Comparison of ENCODE assay signal across 21 cellular contexts in the genomic region with DNA sequence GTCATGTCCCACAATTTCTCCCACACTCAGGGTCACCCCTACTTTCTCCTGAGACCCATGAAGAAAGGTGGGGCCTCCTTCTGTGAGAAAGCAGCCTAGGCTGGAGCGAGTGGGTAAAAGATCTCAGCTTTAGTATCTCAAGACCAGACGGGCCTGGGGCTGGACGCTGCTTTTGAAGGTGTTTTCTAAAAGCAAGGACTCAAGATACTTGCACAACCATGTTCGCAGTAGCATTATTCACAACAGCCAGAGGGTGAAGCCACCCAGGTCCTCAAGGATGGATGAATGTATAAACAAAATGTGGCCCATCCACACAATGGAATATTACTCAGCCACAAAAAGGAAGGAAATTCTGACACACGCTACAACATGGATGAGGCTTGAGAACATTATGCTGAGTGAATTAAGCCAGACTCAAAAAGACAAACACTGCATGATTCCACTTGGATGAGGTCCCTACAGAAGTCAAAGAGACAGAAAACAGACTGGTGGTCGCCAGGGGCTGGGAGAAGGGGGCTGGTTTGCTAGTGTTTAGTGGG. TPM values are rescaled to one million over a fixed set of nuclear protein-coding genes. Genes with fewer than 3 reads are reported as not detected.
DNase-seq lines count a peak whose midpoint lies in the region; ATAC-seq, FAIRE-seq and TF ChIP-seq lines count a peak whose summit lies in the region.
"Had no signal": no experiment of that assay in that cellular context is flagged by ENCODE, and none has a peak within 500 bp of the region (broad histone marks: within the 10 kb centered on the region; RNA-seq: fewer than 3 reads in every experiment).

No MANE protein-coding gene starts in this region.

- no peak overlapping the region for H3K9ac ChIP-seq in adipocyte (ENCODE audit: low read length)
- no peak overlapping the region for H3K9ac ChIP-seq in smooth muscle cell (ENCODE audit: low read depth)
- H3K9ac ChIP-seq: KMS-11, neural progenitor cell had no signal

- H3K4me3 ChIP-seq in GM23338 (no peak overlapping the region), adipocyte (ENCODE audit: low read length) (peak overlapping the region; percentile 75), right lobe of liver (no peak overlapping the region), smooth muscle cell (no peak overlapping the region)
- H3K4me3 ChIP-seq: HAP-1, neural progenitor cell, uterus had no signal

- peaks cover 58% of the 10 kb centered on the region for H3K36me3 Mint-ChIP-seq in GM23338 (ENCODE audit: low read depth)
- H3K36me3 Mint-ChIP-seq: neural progenitor cell had no signal

- WGBS in right lobe of liver (ENCODE audit: insufficient coverage, low coverage, low lambda C conversion rate, missing lambda C conversion rate): 84% methylated on average over 3 of the region's 6 CpGs
- WGBS in smooth muscle cell (ENCODE audit: low lambda C conversion rate): 95% methylated on average over 6 of the region's 6 CpGs

- H3K4me2 ChIP-seq in GM23338 (no peak overlapping the region), smooth muscle cell (peak overlapping the region; percentile 70)
- H3K4me2 ChIP-seq: KMS-11, neural progenitor cell had no signal

- 0 out of 2 replicates have a peak, but pooled peaks cover 5% of the 10 kb centered on the region for H3K36me3 ChIP-seq in GM23338 (ENCODE audit: insufficient read depth)
- no peaks in the 10 kb centered on the region for H3K36me3 ChIP-seq in adipocyte (ENCODE audit: control insufficient read depth, insufficient read depth, low read length, severe bottlenecking)
- peaks cover 0 to 11% (median 5%) of the 10 kb centered on the region in 4 donors for H3K36me3 ChIP-seq in right lobe of liver
- no peaks in the 10 kb centered on the region for H3K36me3 ChIP-seq in smooth muscle cell (ENCODE audit: low read depth)
- H3K36me3 ChIP-seq: ascending aorta, HAP-1, neural progenitor cell, uterus had no signal

- peaks cover 54% of the 10 kb centered on the region for H3K4me1 ChIP-seq in GM23338 (ENCODE audit: insufficient read depth)
- peaks cover 14% of the 10 kb centered on the region for H3K4me1 ChIP-seq in adipocyte (ENCODE audit: control insufficient read depth, insufficient read depth, low read length)
- H3K4me1 ChIP-seq in right lobe of liver: peaks cover 0 to 12% (median 3%) of the 10 kb centered on the region in 4 donors
- peaks cover 12% of the 10 kb centered on the region for H3K4me1 ChIP-seq in smooth muscle cell (ENCODE audit: low read depth)
- H3K4me1 ChIP-seq: ascending aorta, Caco-2, HAP-1, uterus had no signal

- H3F3A ChIP-seq in GM23338 (replicated peaks; ENCODE audit: low read depth): 0 out of 2 replicates have a peak, but pooled peaks cover 9% of the 10 kb centered on the region
- no peaks in the 10 kb centered on the region for H3F3A ChIP-seq in smooth muscle cell (ENCODE audit: low read depth)

- no peak overlapping the region for H3K4me3 Mint-ChIP-seq in GM23338
- H3K4me3 Mint-ChIP-seq: activated CD4-positive, alpha-beta T cell treated with anti-CD3 and anti-CD28 coated beads, Interleukin-2, amount 10 ng/mL, durations not matched to agents 24 days and 14 days had no signal

- peaks cover 66% of the 10 kb centered on the region for H3K4me1 Mint-ChIP-seq in GM23338

- H3K79me2 ChIP-seq in GM23338 (replicated peaks; ENCODE audit: insufficient read depth) (peaks cover 85% of the 10 kb centered on the region), smooth muscle cell (ENCODE audit: low read depth) (no peaks in the 10 kb centered on the region)

- ATAC-seq in GM23338 (no peak), right lobe of liver (no peak), GM21526 (IDR thresholded peaks at IDR 0.05; ENCODE audit: low FRiP score, unreplicated experiment) (no peak)

- H3K9me3 Mint-ChIP-seq in GM23338: no peaks in the 10 kb centered on the region; the same call in 2 of the 3 replicates
- H3K9me3 Mint-ChIP-seq: activated CD4-positive, alpha-beta T cell treated with anti-CD3 and anti-CD28 coated beads, Interleukin-2, amount 10 ng/mL, durations not matched to agents 24 days and 14 days; neural progenitor cell had no signal

- H2AFZ ChIP-seq in GM23338 (no peak overlapping the region), smooth muscle cell (ENCODE audit: low read depth) (no peak overlapping the region)
- H2AFZ ChIP-seq: neural progenitor cell had no signal

- H3K9me2 ChIP-seq in GM23338 (ENCODE audit: insufficient read depth): no peaks in the 10 kb centered on the region

- no peak overlapping the region for H3K27ac Mint-ChIP-seq in GM23338
- H3K27ac Mint-ChIP-seq: activated CD4-positive, alpha-beta T cell treated with anti-CD3 and anti-CD28 coated beads, Interleukin-2, amount 10 ng/mL, durations not matched to agents 24 days and 14 days; neural progenitor cell had no signal

- TF ChIP-seq POLR2A in right lobe of liver (IDR thresholded peaks at IDR 0.05) (no peak), H54 (IDR thresholded peaks at IDR 0.05; ENCODE audit: low read depth, low read length) (no peak)

- TF ChIP-seq CTCF in GM23338 (conservative IDR thresholded peaks at IDR 0.05; ENCODE audit: low read depth in 2 of 2) (no peak), right lobe of liver (IDR thresholded peaks at IDR 0.05) (no peak), smooth muscle cell (IDR thresholded peaks at IDR 0.05; ENCODE audit: borderline replicate concordance, insufficient read depth, poor library complexity, severe bottlenecking) (no peak)

- peaks cover 20% of the 10 kb centered on the region for H3K27me3 Mint-ChIP-seq in GM23338 (ENCODE audit: insufficient read depth, low read depth, poor library complexity)

- H3K27ac ChIP-seq in GM23338 (ENCODE audit: low read depth) (peak overlapping the region; percentile 30), right lobe of liver (peak overlapping the region; percentile 48 to 92 (median 81)), smooth muscle cell (ENCODE audit: low read depth) (peak overlapping the region; percentile 75)
- H3K27ac ChIP-seq: ascending aorta, KMS-11, neural progenitor cell, uterus had no signal

- H4K20me1 ChIP-seq in GM23338 (replicated peaks; ENCODE audit: insufficient read depth) (peaks cover 25% of the 10 kb centered on the region), smooth muscle cell (ENCODE audit: low read depth) (no peaks in the 10 kb centered on the region)

- FAIRE-seq in H54 (lab: Jason Lieb, UNC): no peak
- FAIRE-seq: endometrium had no signal

- DNase-seq in GM23338 (ENCODE audit: low spot score) (no peak), adipocyte (ENCODE audit: low read depth) (no peak), right lobe of liver (peak in 1 of 3 donors; percentile 23), smooth muscle cell (lab: John Stamatoyannopoulos, UW; ENCODE audit: unreplicated experiment) (no peak), NCI-H524 treated with DMSO at 0.1 percent for 48 hours (lab: John Stamatoyannopoulos, UW) (no peak), H54 (ENCODE audit: insufficient read length, low spot score) (no peak), AG20443 (ENCODE audit: low spot score) (no peak)
- DNase-seq: activated CD4-positive, alpha-beta T cell treated with anti-CD3 and anti-CD28 coated beads, Interleukin-2, amount 10 ng/mL, durations not matched to agents 24 days and 14 days; activated naive CD4-positive, alpha-beta T cell treated with Interleukin-2 at 50 U/mL for 16 hours; NCI-H69; right cardiac atrium; stimulated activated CD4-positive, alpha-beta T cell treated with anti-CD3 and anti-CD28 coated beads, Interleukin-1b, Interleukin-23, amount 100 ng/mL, for 48 hours; stimulated activated naive CD8-positive, alpha-beta T cell treated with anti-CD3 and anti-CD28 coated beads, Interleukin-15, Interleukin-2, amounts not matched to agents 100 U/mL and 50 U/mL, for 24 hours; uterus had no signal

- H3K9me3 ChIP-seq in adipocyte (ENCODE audit: control insufficient read depth, low read length) (no peaks in the 10 kb centered on the region), right lobe of liver (no peaks in the 10 kb centered on the region), smooth muscle cell (replicated peaks; ENCODE audit: low read depth) (no peaks in the 10 kb centered on the region)
- H3K9me3 ChIP-seq: ascending aorta, Caco-2, HAP-1, uterus had no signal

- no peaks in the 10 kb centered on the region for H3K27me3 ChIP-seq in GM23338 (ENCODE audit: insufficient read depth)
- H3K27me3 ChIP-seq in adipocyte (replicated peaks; ENCODE audit: control insufficient read depth, insufficient read depth, low read length): no peaks in the 10 kb centered on the region
- H3K27me3 ChIP-seq in right lobe of liver: no peaks in the 10 kb centered on the region
- no peaks in the 10 kb centered on the region for H3K27me3 ChIP-seq in smooth muscle cell (ENCODE audit: low read depth)
- H3K27me3 ChIP-seq: ascending aorta, neural progenitor cell had no signal

- intact Hi-C loops in right lobe of liver (cut with DNase I): no loop called here

TF ChIP-seq in GM23338, 12 proteins besides CTCF, POLR2A, EP300 and RAD21 (continues in another document):
- TF ChIP-seq NANOG (IDR thresholded peaks at IDR 0.05; ENCODE audit: borderline replicate concordance): no peak
- TF ChIP-seq, protein P1, sequence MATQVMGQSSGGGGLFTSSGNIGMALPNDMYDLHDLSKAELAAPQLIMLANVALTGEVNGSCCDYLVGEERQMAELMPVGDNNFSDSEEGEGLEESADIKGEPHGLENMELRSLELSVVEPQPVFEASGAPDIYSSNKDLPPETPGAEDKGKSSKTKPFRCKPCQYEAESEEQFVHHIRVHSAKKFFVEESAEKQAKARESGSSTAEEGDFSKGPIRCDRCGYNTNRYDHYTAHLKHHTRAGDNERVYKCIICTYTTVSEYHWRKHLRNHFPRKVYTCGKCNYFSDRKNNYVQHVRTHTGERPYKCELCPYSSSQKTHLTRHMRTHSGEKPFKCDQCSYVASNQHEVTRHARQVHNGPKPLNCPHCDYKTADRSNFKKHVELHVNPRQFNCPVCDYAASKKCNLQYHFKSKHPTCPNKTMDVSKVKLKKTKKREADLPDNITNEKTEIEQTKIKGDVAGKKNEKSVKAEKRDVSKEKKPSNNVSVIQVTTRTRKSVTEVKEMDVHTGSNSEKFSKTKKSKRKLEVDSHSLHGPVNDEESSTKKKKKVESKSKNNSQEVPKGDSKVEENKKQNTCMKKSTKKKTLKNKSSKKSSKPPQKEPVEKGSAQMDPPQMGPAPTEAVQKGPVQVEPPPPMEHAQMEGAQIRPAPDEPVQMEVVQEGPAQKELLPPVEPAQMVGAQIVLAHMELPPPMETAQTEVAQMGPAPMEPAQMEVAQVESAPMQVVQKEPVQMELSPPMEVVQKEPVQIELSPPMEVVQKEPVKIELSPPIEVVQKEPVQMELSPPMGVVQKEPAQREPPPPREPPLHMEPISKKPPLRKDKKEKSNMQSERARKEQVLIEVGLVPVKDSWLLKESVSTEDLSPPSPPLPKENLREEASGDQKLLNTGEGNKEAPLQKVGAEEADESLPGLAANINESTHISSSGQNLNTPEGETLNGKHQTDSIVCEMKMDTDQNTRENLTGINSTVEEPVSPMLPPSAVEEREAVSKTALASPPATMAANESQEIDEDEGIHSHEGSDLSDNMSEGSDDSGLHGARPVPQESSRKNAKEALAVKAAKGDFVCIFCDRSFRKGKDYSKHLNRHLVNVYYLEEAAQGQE (IDR thresholded peaks at IDR 0.05; ENCODE audit: unreplicated experiment): no peak

RNA-seq across cellular contexts. Expression of a gene that starts 10.6 kb away (rescaled TPM):
- total RNA-seq in GM23338 (2014; rRNA removed; shearing (Covaris generic)): 73.1 and 81.4 TPM in 2 replicates
- polyA plus RNA-seq in GM23338 (2016; fragmentation: Nextera tagmentation; extraction: Ambion mirVana) (16.7 and 22.0 TPM in 2 replicates), smooth muscle cell (1.5 and 6.7 TPM in 2 replicates)
- total RNA-seq in right lobe of liver (10 to 100 TPM; 21.9 to 50.3 (median 30.9) TPM), smooth muscle cell (6.3 and 9.9 TPM in 2 replicates)
- total RNA-seq: activated CD4-positive, alpha-beta T cell treated with anti-CD3 and anti-CD28 coated beads, Interleukin-2, amount 10 ng/mL, durations not matched to agents 24 days and 14 days had no signal

Comparison
In these comparisons a context has a peak if more than half of its experiments do, and no peak if none do; other contexts are left out.
1. H3K27ac ChIP-seq: peak in every context shown above with its lines; median percentile 81 in right lobe of liver; 75 in smooth muscle cell; 30 in GM23338.